Comparison of ENCODE assay signal across 15 cellular contexts in genomic region chrX:78064152-78064551, GRCh38.
"Had no signal": no experiment of that assay in that cellular context is flagged by ENCODE, and none has a peak within 500 bp of the region (broad histone marks: within the 10 kb centered on the region; RNA-seq: fewer than 3 reads in every experiment).

No MANE protein-coding gene starts in this region.

- H3K4me1 ChIP-seq: heart right ventricle, left lung, vagina had no signal

- H3K4me3 Mint-ChIP-seq: activated CD4-positive, alpha-beta T cell treated with anti-CD3 and anti-CD28 coated beads, Interleukin-2, amount 10 ng/mL, durations not matched to agents 24 days and 14 days; activated CD8-positive, alpha-beta T cell treated with anti-CD3 and anti-CD28 coated beads, Interleukin-2, amount 10 ng/mL, durations not matched to agents 7 days and 5 days; activated naive CD4-positive, alpha-beta T cell treated with anti-CD3 and anti-CD28 coated beads, Interleukin-2, amount 10 ng/mL, durations not matched to agents 7 days and 5 days; activated T-cell treated with anti-CD3 and anti-CD28 coated beads, Interleukin-2, amount 50 U/mL, for 24 hours had no signal

- H3K27me3 ChIP-seq: heart right ventricle, left lung, vagina had no signal

- DNase-seq: activated CD4-positive, alpha-beta T cell treated with anti-CD3 and anti-CD28 coated beads, Interleukin-2, amount 10 ng/mL, durations not matched to agents 24 days and 14 days; activated CD8-positive, alpha-beta T cell treated with anti-CD3 and anti-CD28 coated beads, Interleukin-2, amount 10 ng/mL, durations not matched to agents 7 days and 5 days; activated effector memory CD4-positive, alpha-beta T cell treated with Interleukin-2 at 50 U/mL for 16 hours; activated naive CD4-positive, alpha-beta T cell treated with anti-CD3 and anti-CD28 coated beads, Interleukin-2, amount 10 ng/mL, durations not matched to agents 7 days and 5 days; activated T-cell treated with anti-CD3 and anti-CD28 coated beads, Interleukin-2, amount 50 U/mL, for 24 hours; effector CD4-positive, alpha-beta T cell; heart right ventricle; left lung; occipital lobe; stimulated activated CD4-positive, alpha-beta T cell treated with anti-CD3 and anti-CD28 coated beads, Interleukin-12 subunit alpha, Interleukin-12 subunit beta, amount 100 ng/mL, for 4 hours; stimulated activated CD4-positive, alpha-beta T cell treated with anti-CD3 and anti-CD28 coated beads, Interleukin-1b, Interleukin-23, amount 100 ng/mL, for 48 hours; stimulated activated CD8-positive, alpha-beta memory T cell treated with anti-CD3 and anti-CD28 coated beads, Interleukin-4, amount 100 ng/mL, for 48 hours; stimulated activated naive CD8-positive, alpha-beta T cell treated with anti-CD3 and anti-CD28 coated beads, Interleukin-15, Interleukin-2, amounts not matched to agents 100 U/mL and 50 U/mL, for 24 hours; substantia nigra had no signal

- H3K4me3 ChIP-seq: heart right ventricle, left lung, vagina had no signal

- H3K27me3 Mint-ChIP-seq: activated CD4-positive, alpha-beta T cell treated with anti-CD3 and anti-CD28 coated beads, Interleukin-2, amount 10 ng/mL, durations not matched to agents 24 days and 14 days; activated naive CD4-positive, alpha-beta T cell treated with anti-CD3 and anti-CD28 coated beads, Interleukin-2, amount 10 ng/mL, durations not matched to agents 7 days and 5 days had no signal

- H3K27ac Mint-ChIP-seq: activated naive CD4-positive, alpha-beta T cell treated with anti-CD3 and anti-CD28 coated beads, Interleukin-2, amount 10 ng/mL, durations not matched to agents 7 days and 5 days had no signal

- H3K27ac ChIP-seq: heart right ventricle, left lung, vagina had no signal

- H3K36me3 ChIP-seq: heart right ventricle, left lung, vagina had no signal
